Comparison of ENCODE assay signal across 15 cellular contexts in the genomic region with DNA sequence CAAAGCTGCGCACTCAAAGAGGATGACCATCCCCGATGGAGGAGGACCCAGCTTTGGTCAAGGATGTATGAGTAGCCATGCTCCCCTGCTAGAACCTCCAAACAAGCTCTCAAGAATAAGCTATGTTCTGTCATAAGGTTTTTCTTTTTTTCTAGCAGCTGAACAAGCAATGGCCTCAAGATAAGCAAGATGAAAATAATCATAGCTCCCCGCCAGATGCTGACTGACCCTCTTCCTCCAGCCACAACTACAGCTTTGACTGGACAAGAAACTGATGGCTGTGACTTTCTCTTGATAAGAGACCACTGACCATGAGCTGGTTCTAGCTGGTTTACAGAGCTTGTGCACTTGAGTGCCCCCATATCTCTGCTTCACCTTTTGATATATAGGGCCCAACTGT. TPM values are rescaled to one million over a fixed set of nuclear protein-coding genes. Genes with fewer than 3 reads are reported as not detected.
DNase-seq lines count a peak whose midpoint lies in the region; ATAC-seq and TF ChIP-seq lines count a peak whose summit lies in the region.
"Had no signal": no experiment of that assay in that cellular context is flagged by ENCODE, and none has a peak within 500 bp of the region (broad histone marks: within the 10 kb centered on the region; RNA-seq: fewer than 3 reads in every experiment).

No MANE protein-coding gene starts in this region.

- H3K9me3 Mint-ChIP-seq in CD8-positive, alpha-beta T cell, result no peaks in the 10 kb centered on the region
- H3K9me3 Mint-ChIP-seq in activated T-helper 1 cell treated with anti-CD3 and anti-CD28 coated beads, Interleukin-12 subunit alpha, Interleukin-12 subunit beta, Interleukin-2, Interleukin-4 antibody, amounts not matched to agents 30 ng/mL and 10 ng/mL and 1 ng/mL, durations not matched to agents 14 hours and 24 hours and 36 hours, result no peaks in the 10 kb centered on the region
- H3K9me3 Mint-ChIP-seq in naive thymus-derived CD8-positive, alpha-beta T cell, result no peaks in the 10 kb centered on the region

- TF ChIP-seq CTCF in CD8-positive, alpha-beta T cell (IDR thresholded peaks at IDR 0.05), result no peak
- TF ChIP-seq CTCF in KMS-11 (conservative IDR thresholded peaks at IDR 0.05; ENCODE audit: low read depth, low read length) (no peak), omental fat pad (IDR thresholded peaks at IDR 0.05) (no peak)

- no peaks in the 10 kb centered on the region for H3K27me3 ChIP-seq in CD8-positive, alpha-beta T cell (ENCODE audit: insufficient read depth, low read length)
- no peaks in the 10 kb centered on the region for H3K27me3 ChIP-seq in KMS-11 (ENCODE audit: insufficient read depth, low read depth)

- H3K27ac ChIP-seq in CD8-positive, alpha-beta T cell (ENCODE audit: low read depth, low read length), result no peak overlapping the region
- peak overlapping the region; percentile 82 for H3K27ac ChIP-seq in KMS-11
- H3K27ac ChIP-seq: HL-60 had no signal

- no peak overlapping the region for H3K4me3 ChIP-seq in CD8-positive, alpha-beta T cell (ENCODE audit: low read depth, low read length)
- no peak overlapping the region for H3K4me3 ChIP-seq in KMS-11 (IDR thresholded peaks at IDR 0.05; ENCODE audit: insufficient read depth, low read depth, low read length)
- H3K4me3 ChIP-seq: GM23338 had no signal

- no peak for DNase-seq in CD8-positive, alpha-beta T cell
- DNase-seq in activated T-helper 1 cell treated with anti-CD3 and anti-CD28 coated beads, Interleukin-12 subunit alpha, Interleukin-12 subunit beta, Interleukin-2, Interleukin-4 antibody, amounts not matched to agents 30 ng/mL and 10 ng/mL and 1 ng/mL, durations not matched to agents 14 hours and 24 hours and 36 hours (ENCODE audit: low spot score), result no peak
- DNase-seq in naive thymus-derived CD8-positive, alpha-beta T cell, result no peak
- DNase-seq in UCSD-AML1 (lab: John Stamatoyannopoulos, UW; ENCODE audit: unreplicated experiment) (no peak), NCI-H82 (lab: John Stamatoyannopoulos, UW) (no peak), omental fat pad (ENCODE audit: low spot score) (no peak)
- DNase-seq: NCI-H1436, NCI-H2029 treated with DMSO at 0.1 percent for 48 hours, NCI-H2171 treated with DMSO at 0.1 percent for 48 hours, NCI-H446 treated with DMSO at 0.1 percent for 48 hours, SW 1271 had no signal

- H3K36me3 ChIP-seq in CD8-positive, alpha-beta T cell (ENCODE audit: insufficient read depth, low read length), result no peaks in the 10 kb centered on the region
- H3K36me3 ChIP-seq in KMS-11 (ENCODE audit: insufficient read depth), result no peaks in the 10 kb centered on the region

- no peaks in the 10 kb centered on the region for H3K27me3 Mint-ChIP-seq in CD8-positive, alpha-beta T cell (ENCODE audit: low read depth)
- H3K27me3 Mint-ChIP-seq in activated T-helper 1 cell treated with anti-CD3 and anti-CD28 coated beads, Interleukin-12 subunit alpha, Interleukin-12 subunit beta, Interleukin-2, Interleukin-4 antibody, amounts not matched to agents 30 ng/mL and 10 ng/mL and 1 ng/mL, durations not matched to agents 14 hours and 24 hours and 36 hours (ENCODE audit: insufficient read depth), result peaks cover 37% of the 10 kb centered on the region
- H3K27me3 Mint-ChIP-seq in naive thymus-derived CD8-positive, alpha-beta T cell, result peaks cover 0 to 1% (median 0%) of the 10 kb centered on the region in 5 donors

- peak overlapping the region; percentile 64 for H3K27ac Mint-ChIP-seq in CD8-positive, alpha-beta T cell
- no peak overlapping the region for H3K27ac Mint-ChIP-seq in activated T-helper 1 cell treated with anti-CD3 and anti-CD28 coated beads, Interleukin-12 subunit alpha, Interleukin-12 subunit beta, Interleukin-2, Interleukin-4 antibody, amounts not matched to agents 30 ng/mL and 10 ng/mL and 1 ng/mL, durations not matched to agents 14 hours and 24 hours and 36 hours
- peak overlapping the region in 7 of 10 donors; percentile 29 to 92 (median 69) for H3K27ac Mint-ChIP-seq in naive thymus-derived CD8-positive, alpha-beta T cell
- H3K27ac Mint-ChIP-seq: GM23338 had no signal

- H3K9me3 ChIP-seq in CD8-positive, alpha-beta T cell (ENCODE audit: low read length), result no peaks in the 10 kb centered on the region

- no peaks in the 10 kb centered on the region for H3K36me3 Mint-ChIP-seq in CD8-positive, alpha-beta T cell
- peaks cover 2% of the 10 kb centered on the region for H3K36me3 Mint-ChIP-seq in activated T-helper 1 cell treated with anti-CD3 and anti-CD28 coated beads, Interleukin-12 subunit alpha, Interleukin-12 subunit beta, Interleukin-2, Interleukin-4 antibody, amounts not matched to agents 30 ng/mL and 10 ng/mL and 1 ng/mL, durations not matched to agents 14 hours and 24 hours and 36 hours (ENCODE audit: low read depth)
- no peaks in the 10 kb centered on the region for H3K36me3 Mint-ChIP-seq in naive thymus-derived CD8-positive, alpha-beta T cell

- POLR2A ChIA-PET in CD8-positive, alpha-beta T cell (lab: Charles Lee), result interaction anchor here (0.5 to 1.6 kb wide), 4 partner anchors 12 to 291 kb away, joined by 3 to 10 read pairs (median 6); a partner anchor contains a TSS
- POLR2A ChIA-PET in naive thymus-derived CD8-positive, alpha-beta T cell (lab: Charles Lee), result interaction anchor here (0.7 to 4.2 kb wide), 7 partner anchors 10 to 403 kb away, joined by 3 to 29 read pairs (median 4); a partner anchor contains a TSS

- H3K9ac ChIP-seq in KMS-11, result no peak overlapping the region

- H4K20me1 ChIP-seq in KMS-11 (ENCODE audit: insufficient read depth), result no peaks in the 10 kb centered on the region

- H3K4me1 Mint-ChIP-seq in CD8-positive, alpha-beta T cell (ENCODE audit: low read depth), result peaks cover 35% of the 10 kb centered on the region
- peaks cover 32% of the 10 kb centered on the region for H3K4me1 Mint-ChIP-seq in activated T-helper 1 cell treated with anti-CD3 and anti-CD28 coated beads, Interleukin-12 subunit alpha, Interleukin-12 subunit beta, Interleukin-2, Interleukin-4 antibody, amounts not matched to agents 30 ng/mL and 10 ng/mL and 1 ng/mL, durations not matched to agents 14 hours and 24 hours and 36 hours (ENCODE audit: low read depth)
- H3K4me1 Mint-ChIP-seq in naive thymus-derived CD8-positive, alpha-beta T cell, result peaks cover 25 to 37% (median 35%) of the 10 kb centered on the region in 4 donors

- no peaks in the 10 kb centered on the region for H3K79me2 ChIP-seq in KMS-11 (ENCODE audit: insufficient read depth, low read depth)

- 0 out of 2 replicates have a peak overlapping the region, but pooled peaks have one; percentile 51 for H2AFZ ChIP-seq in KMS-11 (ENCODE audit: low read depth)

- intact Hi-C loops in CD8-positive, alpha-beta T cell (cut with DNase I, micrococcal nuclease), result no loop called here
- intact Hi-C loops in activated T-helper 1 cell treated with anti-CD3 and anti-CD28 coated beads, Interleukin-12 subunit alpha, Interleukin-12 subunit beta, Interleukin-2, Interleukin-4 antibody, amounts not matched to agents 30 ng/mL and 10 ng/mL and 1 ng/mL, durations not matched to agents 14 hours and 24 hours and 36 hours (cut with micrococcal nuclease), result loop anchor here (5.0 kb wide), 1 partner anchor 106 kb away; no protein-coding TSS in a partner anchor

- H3K4me1 ChIP-seq in CD8-positive, alpha-beta T cell (ENCODE audit: insufficient read depth, low read length), result peaks cover 34% of the 10 kb centered on the region
- peaks cover 58% of the 10 kb centered on the region for H3K4me1 ChIP-seq in KMS-11 (ENCODE audit: low read depth, poor library complexity, severe bottlenecking)

- H3K4me3 Mint-ChIP-seq in CD8-positive, alpha-beta T cell, result no peak overlapping the region
- peak overlapping the region; percentile 37 for H3K4me3 Mint-ChIP-seq in activated T-helper 1 cell treated with anti-CD3 and anti-CD28 coated beads, Interleukin-12 subunit alpha, Interleukin-12 subunit beta, Interleukin-2, Interleukin-4 antibody, amounts not matched to agents 30 ng/mL and 10 ng/mL and 1 ng/mL, durations not matched to agents 14 hours and 24 hours and 36 hours
- peak overlapping the region in 6 of 10 donors; percentile 43 to 70 (median 54) for H3K4me3 Mint-ChIP-seq in naive thymus-derived CD8-positive, alpha-beta T cell
- H3K4me3 Mint-ChIP-seq: GM23338 had no signal

- ATAC-seq in CD8-positive, alpha-beta T cell, result no peak
- ATAC-seq in naive thymus-derived CD8-positive, alpha-beta T cell, result no peak
- no peak for ATAC-seq in GM21526 (IDR thresholded peaks at IDR 0.05; ENCODE audit: low FRiP score, unreplicated experiment)
- no peak for ATAC-seq in omental fat pad (ENCODE audit: low FRiP score)
- ATAC-seq: GM23338 had no signal

- CTCF ChIA-PET in CD8-positive, alpha-beta T cell (lab: Charles Lee), result interaction anchor here (0.8 to 4.4 kb wide), 9 partner anchors 7 to 180 kb away, joined by 3 to 36 read pairs (median 3); a partner anchor contains a TSS

- H3K4me2 ChIP-seq in KMS-11, result peak overlapping the region; percentile 53
- H3K4me2 ChIP-seq: GM23338 had no signal

RNA-seq across cellular contexts. Expression of a gene that starts 38.2 kb away (rescaled TPM):
- 10 to 100 TPM; 38.6 to 46.2 TPM for total RNA-seq in CD8-positive, alpha-beta T cell
- 209 and 220 TPM in 2 replicates for total RNA-seq in activated T-helper 1 cell treated with anti-CD3 and anti-CD28 coated beads, Interleukin-12 subunit alpha, Interleukin-12 subunit beta, Interleukin-2, Interleukin-4 antibody, amounts not matched to agents 30 ng/mL and 10 ng/mL and 1 ng/mL, durations not matched to agents 14 hours and 24 hours and 36 hours
- total RNA-seq in naive thymus-derived CD8-positive, alpha-beta T cell, result 100 to 1,000 TPM; 102 to 103 TPM
- polyA plus RNA-seq in naive thymus-derived CD8-positive, alpha-beta T cell, result 100 to 1,000 TPM in 2 of 3 donors, 10 to 100 TPM in 1; 98.6 to 128 (median 121) TPM
- total RNA-seq in omental fat pad, result 10 to 100 TPM; 62.3 to 76.9 (median 63.4) TPM
